In the genomic region with DNA sequence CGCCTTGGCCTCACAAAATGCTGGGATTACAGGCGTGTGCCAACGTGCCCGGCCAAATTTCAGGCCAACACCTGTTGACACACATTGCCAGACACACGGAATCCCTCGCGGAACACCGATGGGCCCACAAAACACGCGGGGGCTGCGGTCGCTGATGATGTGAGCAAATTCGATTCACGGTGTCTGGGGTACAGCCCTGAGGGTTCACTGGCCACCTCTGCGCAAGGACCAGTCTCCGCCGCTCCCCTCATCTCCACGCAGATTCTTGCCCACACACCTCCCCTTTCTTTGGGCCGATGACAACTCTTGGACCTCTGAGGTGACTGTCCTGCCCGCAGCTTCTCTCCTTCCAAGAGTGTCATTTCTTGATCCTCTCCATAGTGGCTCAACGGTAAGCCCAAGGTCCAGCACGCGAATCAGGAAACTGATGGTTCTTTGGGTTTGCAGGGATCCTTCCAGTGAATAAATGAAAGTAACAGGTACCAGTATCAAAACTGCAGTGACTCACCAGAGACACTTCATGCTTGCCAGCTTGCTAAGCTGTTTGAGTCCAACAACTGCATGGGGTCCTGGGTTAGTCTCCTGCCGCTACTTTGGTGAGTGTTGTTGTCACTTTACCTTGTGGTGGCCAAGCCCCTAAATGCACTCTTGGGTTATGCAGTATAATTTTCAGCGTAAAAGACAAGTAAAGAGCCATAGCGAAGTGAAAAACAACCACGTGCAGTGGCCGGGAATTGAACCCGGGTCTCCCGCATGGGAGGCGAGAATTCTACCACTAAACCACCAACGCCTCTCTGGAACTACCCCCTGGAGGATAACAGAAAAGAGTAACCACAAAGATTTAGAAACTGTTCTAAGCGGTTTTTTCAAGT, we compare ENCODE assay signal across 9 cellular contexts. TPM values are rescaled to one million over a fixed set of nuclear protein-coding genes. Genes with fewer than 3 reads are reported as not detected.
DNase-seq lines count a peak whose midpoint lies in the region; ATAC-seq and TF ChIP-seq lines count a peak whose summit lies in the region.
"Had no signal": no experiment of that assay in that cellular context is flagged by ENCODE, and none has a peak within 500 bp of the region (broad histone marks: within the 10 kb centered on the region; RNA-seq: fewer than 3 reads in every experiment).

No MANE protein-coding gene starts in this region.

- no peak overlapping the region for H3K4me3 ChIP-seq in AG04449 (ENCODE audit: low read depth, low read length)
- no peak overlapping the region for H3K4me3 ChIP-seq in GM12865 (ENCODE audit: low read depth, low read length)
- H3K4me3 ChIP-seq in iPS-20b (ENCODE audit: low read length): peak overlapping the region; percentile 49; the same call in 1 of the 2 replicates
- H3K4me3 ChIP-seq: thoracic aorta had no signal

- peak; percentile 16 for DNase-seq in AG04449 (ENCODE audit: low read depth, low spot score)
- DNase-seq in GM12865 (ENCODE audit: low read depth): peak; percentile 52
- DNase-seq in NCI-H460 (ENCODE audit: extremely low read depth, low read depth): peak; percentile 52
- peak; percentile 42 for DNase-seq in activated naive CD4-positive, alpha-beta T cell treated with anti-CD3 and anti-CD28 coated beads, Interleukin-2, amount 10 ng/mL, durations not matched to agents 7 days and 5 days
- peak; percentile 79 for DNase-seq in stimulated activated CD8-positive, alpha-beta memory T cell treated with anti-CD3 and anti-CD28 coated beads, Interleukin-4, amount 100 ng/mL, for 48 hours
- DNase-seq in NK-92 (lab: John Stamatoyannopoulos, UW; ENCODE audit: unreplicated experiment): no peak

- H3K9me3 Mint-ChIP-seq in activated naive CD4-positive, alpha-beta T cell treated with anti-CD3 and anti-CD28 coated beads, Interleukin-2, amount 10 ng/mL, durations not matched to agents 7 days and 5 days: no peaks in the 10 kb centered on the region

- H3K27ac Mint-ChIP-seq in activated naive CD4-positive, alpha-beta T cell treated with anti-CD3 and anti-CD28 coated beads, Interleukin-2, amount 10 ng/mL, durations not matched to agents 7 days and 5 days: peak overlapping the region; percentile 28

- peaks cover 16% of the 10 kb centered on the region for H3K4me1 Mint-ChIP-seq in activated naive CD4-positive, alpha-beta T cell treated with anti-CD3 and anti-CD28 coated beads, Interleukin-2, amount 10 ng/mL, durations not matched to agents 7 days and 5 days

- POLR2A ChIA-PET in AG04449 (lab: Yijun Ruan, JAX): no interaction called here

- H3K36me3 Mint-ChIP-seq in activated naive CD4-positive, alpha-beta T cell treated with anti-CD3 and anti-CD28 coated beads, Interleukin-2, amount 10 ng/mL, durations not matched to agents 7 days and 5 days: no peaks in the 10 kb centered on the region

- no peak for ATAC-seq in HG02763 (IDR thresholded peaks at IDR 0.05; ENCODE audit: unreplicated experiment)

- H3K36me3 ChIP-seq in iPS-20b (ENCODE audit: insufficient read depth, low read depth, low read length): no peaks in the 10 kb centered on the region
- H3K36me3 ChIP-seq: thoracic aorta had no signal

- no peak for TF ChIP-seq CTCF in AG04449 (IDR thresholded peaks at IDR 0.05; ENCODE audit: insufficient read depth, low read length, missing control alignments)
- no peak for TF ChIP-seq CTCF in GM12865 (IDR thresholded peaks at IDR 0.05; ENCODE audit: insufficient read depth, low read depth, low read length, missing control alignments)

- no peaks in the 10 kb centered on the region for H3K9me3 ChIP-seq in iPS-20b (ENCODE audit: insufficient read depth, low read depth, low read length)
- H3K9me3 ChIP-seq: thoracic aorta had no signal

- no peaks in the 10 kb centered on the region for H3K27me3 ChIP-seq in iPS-20b (ENCODE audit: insufficient read depth, low read length)

- no peak overlapping the region for H3K9ac ChIP-seq in iPS-20b (ENCODE audit: low read depth, low read length)

- CTCF ChIA-PET in AG04449 (lab: Yijun Ruan, JAX): no interaction called here
- CTCF ChIA-PET in activated naive CD4-positive, alpha-beta T cell treated with anti-CD3 and anti-CD28 coated beads, Interleukin-2, amount 10 ng/mL, durations not matched to agents 7 days and 5 days (lab: Charles Lee): no interaction called here

- H3K27ac ChIP-seq in iPS-20b (ENCODE audit: low read length): no peak overlapping the region
- H3K27ac ChIP-seq: thoracic aorta had no signal

- no peak overlapping the region for H3K4me3 Mint-ChIP-seq in activated naive CD4-positive, alpha-beta T cell treated with anti-CD3 and anti-CD28 coated beads, Interleukin-2, amount 10 ng/mL, durations not matched to agents 7 days and 5 days

- H3K4me1 ChIP-seq in iPS-20b (ENCODE audit: insufficient read depth, low read length): no peaks in the 10 kb centered on the region

- peaks cover 42% of the 10 kb centered on the region for H3K27me3 Mint-ChIP-seq in activated naive CD4-positive, alpha-beta T cell treated with anti-CD3 and anti-CD28 coated beads, Interleukin-2, amount 10 ng/mL, durations not matched to agents 7 days and 5 days

RNA-seq across cellular contexts. Expression of a gene that starts 11.0 kb away (rescaled TPM):
- total RNA-seq in NCI-H460 (2014; rRNA removed; shearing (Covaris generic)): under 0.01 TPM in 2 replicates
- not detected in 2 replicates for polyA plus RNA-seq in NCI-H460 (2014; cell fraction: nucleus; rRNA removed)
